ENCODE assay signal across 19 cellular contexts in genomic region chr7:95517458-95517857, GRCh38. TPM values are rescaled to one million over a fixed set of nuclear protein-coding genes. Genes with fewer than 3 reads are reported as not detected.
DNase-seq lines count a peak whose midpoint lies in the region; ATAC-seq and TF ChIP-seq lines count a peak whose summit lies in the region.
"Had no signal": no experiment of that assay in that cellular context is flagged by ENCODE, and none has a peak within 500 bp of the region (broad histone marks: within the 10 kb centered on the region; RNA-seq: fewer than 3 reads in every experiment).

No MANE protein-coding gene starts in this region.

- DNase-seq in GM10266 (ENCODE audit: extremely low spot score) (peak; percentile 8), dorsolateral prefrontal cortex (no peak), COLO668 (lab: John Stamatoyannopoulos, UW; ENCODE audit: unreplicated experiment) (no peak), uterus (no peak)
- DNase-seq: activated naive CD4-positive, alpha-beta T cell treated with anti-CD3 and anti-CD28 coated beads, Interleukin-2, amount 50 U/mL, for 16 hours; CD8-positive, alpha-beta memory T cell; central memory CD4-positive, alpha-beta T cell; naive thymus-derived CD8-positive, alpha-beta T cell; stimulated activated CD4-positive, alpha-beta T cell treated with anti-CD3 and anti-CD28 coated beads, Interleukin-2, amount 100 ng/mL, for 24 hours had no signal

- no peak for TF ChIP-seq CTCF in GM10266 (IDR thresholded peaks at IDR 0.05; ENCODE audit: control insufficient read depth, insufficient read depth, low read depth, missing control alignments)
- no peak for TF ChIP-seq CTCF in gastroesophageal sphincter (IDR thresholded peaks at IDR 0.05)
- TF ChIP-seq CTCF in dorsolateral prefrontal cortex (IDR thresholded peaks at IDR 0.05 in 54 of 56, conservative IDR thresholded peaks at IDR 0.05 in 2 of 56; ENCODE audit: low read depth in 1 of 56, partially characterized antibody in 56 of 56): no peak
- no peak for TF ChIP-seq CTCF in uterus (IDR thresholded peaks at IDR 0.05)

- no peaks in the 10 kb centered on the region for H3K9me3 ChIP-seq in gastroesophageal sphincter
- H3K9me3 ChIP-seq in uterus: no peaks in the 10 kb centered on the region

- H3K36me3 ChIP-seq in gastroesophageal sphincter: no peaks in the 10 kb centered on the region
- H3K36me3 ChIP-seq in uterus: no peaks in the 10 kb centered on the region

- H3K27ac ChIP-seq in gastroesophageal sphincter: no peak overlapping the region
- no peak overlapping the region for H3K27ac ChIP-seq in dorsolateral prefrontal cortex
- H3K27ac ChIP-seq in uterus: no peak overlapping the region
- H3K27ac ChIP-seq: epithelial cell of prostate, hepatocyte, VCaP had no signal

- no peaks in the 10 kb centered on the region for H3K4me1 ChIP-seq in gastroesophageal sphincter
- H3K4me1 ChIP-seq in uterus: no peaks in the 10 kb centered on the region

- no peak for TF ChIP-seq EP300 in gastroesophageal sphincter (IDR thresholded peaks at IDR 0.05)

- WGBS in gastroesophageal sphincter (ENCODE audit: low coverage in 1 of 2), 2 donors: 83% methylated on average over 2 of the region's 2 CpGs; no CpG with 5 or more reads in 1 of the 2 donors

- peaks cover 4% of the 10 kb centered on the region for H3K27me3 ChIP-seq in gastroesophageal sphincter
- no peaks in the 10 kb centered on the region for H3K27me3 ChIP-seq in dorsolateral prefrontal cortex
- H3K27me3 ChIP-seq in uterus: no peaks in the 10 kb centered on the region
- H3K27me3 ChIP-seq: hepatocyte had no signal

- H3K4me3 ChIP-seq in gastroesophageal sphincter (no peak overlapping the region), dorsolateral prefrontal cortex (no peak overlapping the region), uterus (no peak overlapping the region)
- H3K4me3 ChIP-seq: hepatocyte had no signal

- intact Hi-C loops in dorsolateral prefrontal cortex (cut with DNase I): no loop called here
- intact Hi-C loops in uterus (cut with DNase I; ENCODE audit: low total_unique reads): no loop called here

- peak; percentile 59 for ATAC-seq in GM19372 (IDR thresholded peaks at IDR 0.05; ENCODE audit: low read depth, unreplicated experiment)
- peak; percentile 64 for ATAC-seq in HG02588 (IDR thresholded peaks at IDR 0.05; ENCODE audit: unreplicated experiment)
- peak; percentile 69 for ATAC-seq in HG03159 (IDR thresholded peaks at IDR 0.05; ENCODE audit: unreplicated experiment)
- ATAC-seq in gastroesophageal sphincter: no peak
- ATAC-seq: naive thymus-derived CD8-positive, alpha-beta T cell; SK-N-SH treated with all-trans-retinoic acid at 6 μM for 48 hours had no signal

- no peak for TF ChIP-seq POLR2A in gastroesophageal sphincter (IDR thresholded peaks at IDR 0.05)
- no peak for TF ChIP-seq POLR2A in uterus (IDR thresholded peaks at IDR 0.05)

RNA-seq across cellular contexts. Expression of gene ASB4, which starts 31.7 kb away (rescaled TPM):
- total RNA-seq in gastroesophageal sphincter: not detected
- total RNA-seq in dorsolateral prefrontal cortex: 1 to 10 TPM in 97 of 120 experiments, under 1 TPM in 23; 0.44 to 5.8 (median 1.5) TPM
- 1 to 10 TPM in 1 of 4 donors, under 1 TPM in 1, not detected in 2; 0.34 to 1.5 TPM for total RNA-seq in uterus
- total RNA-seq: CD8-positive, alpha-beta memory T cell; naive thymus-derived CD8-positive, alpha-beta T cell; renal cortical epithelial cell; ureter had no signal
